ENCODE assay signal across 1 cellular context in genomic region chr16:74922150-74923138, GRCh38.
TF ChIP-seq lines count a peak whose summit lies in the region.

No MANE protein-coding gene starts in this region.

TF ChIP-seq in HepG2, 621 proteins besides CTCF, POLR2A, EP300 and RAD21 (continued from another document and continues in another):
- no peak for TF ChIP-seq ZNF205 (CRISPR knock-in tag; IDR thresholded peaks at IDR 0.05)
- TF ChIP-seq, protein P1, sequence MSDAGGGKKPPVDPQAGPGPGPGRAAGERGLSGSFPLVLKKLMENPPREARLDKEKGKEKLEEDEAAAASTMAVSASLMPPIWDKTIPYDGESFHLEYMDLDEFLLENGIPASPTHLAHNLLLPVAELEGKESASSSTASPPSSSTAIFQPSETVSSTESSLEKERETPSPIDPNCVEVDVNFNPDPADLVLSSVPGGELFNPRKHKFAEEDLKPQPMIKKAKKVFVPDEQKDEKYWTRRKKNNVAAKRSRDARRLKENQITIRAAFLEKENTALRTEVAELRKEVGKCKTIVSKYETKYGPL (CRISPR knock-in tag; IDR thresholded peaks at IDR 0.05), result peak; percentile 48; the same call in 1 of the 2 replicates
- no peak for TF ChIP-seq REXO4 (CRISPR knock-in tag; IDR thresholded peaks at IDR 0.05; ENCODE audit: borderline replicate concordance)
- TF ChIP-seq ZBTB4 (CRISPR knock-in tag; IDR thresholded peaks at IDR 0.05; ENCODE audit: borderline replicate concordance), result no peak
- TF ChIP-seq IRF2 (CRISPR knock-in tag; IDR thresholded peaks at IDR 0.05), result no peak
- no peak for TF ChIP-seq RARG (CRISPR knock-in tag; IDR thresholded peaks at IDR 0.05; ENCODE audit: low read depth)
- TF ChIP-seq TEAD3 (CRISPR knock-in tag; optimal IDR thresholded peaks at IDR 0.05; ENCODE audit: borderline replicate concordance), result no peak
- TF ChIP-seq, protein P2, sequence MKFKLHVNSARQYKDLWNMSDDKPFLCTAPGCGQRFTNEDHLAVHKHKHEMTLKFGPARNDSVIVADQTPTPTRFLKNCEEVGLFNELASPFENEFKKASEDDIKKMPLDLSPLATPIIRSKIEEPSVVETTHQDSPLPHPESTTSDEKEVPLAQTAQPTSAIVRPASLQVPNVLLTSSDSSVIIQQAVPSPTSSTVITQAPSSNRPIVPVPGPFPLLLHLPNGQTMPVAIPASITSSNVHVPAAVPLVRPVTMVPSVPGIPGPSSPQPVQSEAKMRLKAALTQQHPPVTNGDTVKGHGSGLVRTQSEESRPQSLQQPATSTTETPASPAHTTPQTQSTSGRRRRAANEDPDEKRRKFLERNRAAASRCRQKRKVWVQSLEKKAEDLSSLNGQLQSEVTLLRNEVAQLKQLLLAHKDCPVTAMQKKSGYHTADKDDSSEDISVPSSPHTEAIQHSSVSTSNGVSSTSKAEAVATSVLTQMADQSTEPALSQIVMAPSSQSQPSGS (CRISPR knock-in tag; IDR thresholded peaks at IDR 0.05), result 0 out of 2 replicates have a peak, but pooled peaks have one; percentile 16
- no peak for TF ChIP-seq ZNF639 (CRISPR knock-in tag; conservative IDR thresholded peaks at IDR 0.05)
- no peak for TF ChIP-seq ATF7-NPFF (CRISPR knock-in tag; IDR thresholded peaks at IDR 0.05; ENCODE audit: low read depth)
- TF ChIP-seq, protein P3, sequence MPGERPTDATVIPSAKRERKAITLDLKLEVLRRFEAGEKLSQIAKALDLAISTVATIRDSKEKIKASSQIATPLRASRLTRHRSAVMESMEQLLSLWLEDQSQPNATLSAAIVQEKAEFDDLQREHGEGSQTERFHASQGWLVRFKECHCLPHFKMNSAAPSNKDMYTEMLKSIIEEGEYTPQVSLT (CRISPR knock-in tag; IDR thresholded peaks at IDR 0.05; ENCODE audit: borderline replicate concordance, low read depth), result no peak; the same call in 1 of the 2 replicates
- TF ChIP-seq FOSL2 (CRISPR knock-in tag; IDR thresholded peaks at IDR 0.05), result no peak
- peak; percentile 61; the same call in 1 of the 2 replicates for TF ChIP-seq ZSCAN21 (CRISPR knock-in tag; IDR thresholded peaks at IDR 0.05; ENCODE audit: borderline replicate concordance)
- TF ChIP-seq, protein P4, sequence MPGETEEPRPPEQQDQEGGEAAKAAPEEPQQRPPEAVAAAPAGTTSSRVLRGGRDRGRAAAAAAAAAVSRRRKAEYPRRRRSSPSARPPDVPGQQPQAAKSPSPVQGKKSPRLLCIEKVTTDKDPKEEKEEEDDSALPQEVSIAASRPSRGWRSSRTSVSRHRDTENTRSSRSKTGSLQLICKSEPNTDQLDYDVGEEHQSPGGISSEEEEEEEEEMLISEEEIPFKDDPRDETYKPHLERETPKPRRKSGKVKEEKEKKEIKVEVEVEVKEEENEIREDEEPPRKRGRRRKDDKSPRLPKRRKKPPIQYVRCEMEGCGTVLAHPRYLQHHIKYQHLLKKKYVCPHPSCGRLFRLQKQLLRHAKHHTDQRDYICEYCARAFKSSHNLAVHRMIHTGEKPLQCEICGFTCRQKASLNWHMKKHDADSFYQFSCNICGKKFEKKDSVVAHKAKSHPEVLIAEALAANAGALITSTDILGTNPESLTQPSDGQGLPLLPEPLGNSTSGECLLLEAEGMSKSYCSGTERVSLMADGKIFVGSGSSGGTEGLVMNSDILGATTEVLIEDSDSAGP (CRISPR knock-in tag; IDR thresholded peaks at IDR 0.05; ENCODE audit: borderline replicate concordance), result no peak
- no peak for TF ChIP-seq STAG1 (CRISPR knock-in tag; IDR thresholded peaks at IDR 0.05)
- TF ChIP-seq ZNF34 (CRISPR knock-in tag; IDR thresholded peaks at IDR 0.05; ENCODE audit: borderline replicate concordance), result no peak
- TF ChIP-seq NRL (CRISPR knock-in tag; IDR thresholded peaks at IDR 0.05; ENCODE audit: borderline replicate concordance), result no peak
- TF ChIP-seq ZNF619 (CRISPR knock-in tag; IDR thresholded peaks at IDR 0.05), result no peak
- TF ChIP-seq MEIS1 (CRISPR knock-in tag; IDR thresholded peaks at IDR 0.05; ENCODE audit: borderline replicate concordance), result no peak
- TF ChIP-seq, protein P5, sequence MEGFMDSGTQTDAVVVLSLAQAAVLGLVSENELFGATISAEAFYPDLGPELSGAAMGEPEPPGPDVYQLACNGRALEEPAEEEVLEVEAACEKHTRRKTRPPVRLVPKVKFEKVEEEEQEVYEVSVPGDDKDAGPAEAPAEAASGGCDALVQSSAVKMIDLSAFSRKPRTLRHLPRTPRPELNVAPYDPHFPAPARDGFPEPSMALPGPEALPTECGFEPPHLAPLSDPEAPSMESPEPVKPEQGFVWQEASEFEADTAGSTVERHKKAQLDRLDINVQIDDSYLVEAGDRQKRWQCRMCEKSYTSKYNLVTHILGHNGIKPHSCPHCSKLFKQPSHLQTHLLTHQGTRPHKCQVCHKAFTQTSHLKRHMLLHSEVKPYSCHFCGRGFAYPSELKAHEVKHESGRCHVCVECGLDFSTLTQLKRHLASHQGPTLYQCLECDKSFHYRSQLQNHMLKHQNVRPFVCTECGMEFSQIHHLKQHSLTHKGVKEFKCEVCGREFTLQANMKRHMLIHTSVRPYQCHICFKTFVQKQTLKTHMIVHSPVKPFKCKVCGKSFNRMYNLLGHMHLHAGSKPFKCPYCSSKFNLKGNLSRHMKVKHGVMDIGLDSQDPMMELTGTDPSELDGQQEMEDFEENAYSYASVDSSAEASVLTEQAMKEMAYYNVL (CRISPR knock-in tag; IDR thresholded peaks at IDR 0.05; ENCODE audit: borderline replicate concordance), result peak; percentile 64; the same call in 1 of the 2 replicates
- TF ChIP-seq ZNF687 (CRISPR knock-in tag; IDR thresholded peaks at IDR 0.05), result peak; percentile 39; the same call in 1 of the 2 replicates
- TF ChIP-seq, protein P6, sequence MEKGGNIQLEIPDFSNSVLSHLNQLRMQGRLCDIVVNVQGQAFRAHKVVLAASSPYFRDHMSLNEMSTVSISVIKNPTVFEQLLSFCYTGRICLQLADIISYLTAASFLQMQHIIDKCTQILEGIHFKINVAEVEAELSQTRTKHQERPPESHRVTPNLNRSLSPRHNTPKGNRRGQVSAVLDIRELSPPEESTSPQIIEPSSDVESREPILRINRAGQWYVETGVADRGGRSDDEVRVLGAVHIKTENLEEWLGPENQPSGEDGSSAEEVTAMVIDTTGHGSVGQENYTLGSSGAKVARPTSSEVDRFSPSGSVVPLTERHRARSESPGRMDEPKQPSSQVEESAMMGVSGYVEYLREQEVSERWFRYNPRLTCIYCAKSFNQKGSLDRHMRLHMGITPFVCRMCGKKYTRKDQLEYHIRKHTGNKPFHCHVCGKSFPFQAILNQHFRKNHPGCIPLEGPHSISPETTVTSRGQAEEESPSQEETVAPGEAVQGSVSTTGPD (CRISPR knock-in tag; IDR thresholded peaks at IDR 0.05), result peak; percentile 83; the same call in 1 of the 2 replicates
- TF ChIP-seq ZNF451 (CRISPR knock-in tag; IDR thresholded peaks at IDR 0.05), result no peak
- TF ChIP-seq TP53 (CRISPR knock-in tag; conservative IDR thresholded peaks at IDR 0.05), result no peak
- TF ChIP-seq TRIM22 (IDR thresholded peaks at IDR 0.05), result no peak
- TF ChIP-seq HNRNPLL (IDR thresholded peaks at IDR 0.05; ENCODE audit: low read depth, low read length, poor library complexity, severe bottlenecking), result no peak
- TF ChIP-seq FOXC1 (CRISPR knock-in tag; IDR thresholded peaks at IDR 0.05; ENCODE audit: borderline replicate concordance), result no peak
- TF ChIP-seq FIP1L1 (IDR thresholded peaks at IDR 0.05; ENCODE audit: borderline replicate concordance, insufficient read depth, low read depth, low read length), result no peak
- no peak for TF ChIP-seq ZNF230 (CRISPR knock-in tag; IDR thresholded peaks at IDR 0.05)
- TF ChIP-seq ZNF788 (CRISPR knock-in tag; IDR thresholded peaks at IDR 0.05; ENCODE audit: borderline replicate concordance), result peak; percentile 22; the same call in 1 of the 2 replicates
- TF ChIP-seq, protein P7, sequence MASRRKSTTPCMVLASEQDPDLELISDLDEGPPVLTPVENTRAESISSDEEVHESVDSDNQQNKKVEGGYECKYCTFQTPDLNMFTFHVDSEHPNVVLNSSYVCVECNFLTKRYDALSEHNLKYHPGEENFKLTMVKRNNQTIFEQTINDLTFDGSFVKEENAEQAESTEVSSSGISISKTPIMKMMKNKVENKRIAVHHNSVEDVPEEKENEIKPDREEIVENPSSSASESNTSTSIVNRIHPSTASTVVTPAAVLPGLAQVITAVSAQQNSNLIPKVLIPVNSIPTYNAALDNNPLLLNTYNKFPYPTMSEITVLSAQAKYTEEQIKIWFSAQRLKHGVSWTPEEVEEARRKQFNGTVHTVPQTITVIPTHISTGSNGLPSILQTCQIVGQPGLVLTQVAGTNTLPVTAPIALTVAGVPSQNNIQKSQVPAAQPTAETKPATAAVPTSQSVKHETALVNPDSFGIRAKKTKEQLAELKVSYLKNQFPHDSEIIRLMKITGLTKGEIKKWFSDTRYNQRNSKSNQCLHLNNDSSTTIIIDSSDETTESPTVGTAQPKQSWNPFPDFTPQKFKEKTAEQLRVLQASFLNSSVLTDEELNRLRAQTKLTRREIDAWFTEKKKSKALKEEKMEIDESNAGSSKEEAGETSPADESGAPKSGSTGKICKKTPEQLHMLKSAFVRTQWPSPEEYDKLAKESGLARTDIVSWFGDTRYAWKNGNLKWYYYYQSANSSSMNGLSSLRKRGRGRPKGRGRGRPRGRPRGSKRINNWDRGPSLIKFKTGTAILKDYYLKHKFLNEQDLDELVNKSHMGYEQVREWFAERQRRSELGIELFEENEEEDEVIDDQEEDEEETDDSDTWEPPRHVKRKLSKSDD (CRISPR knock-in tag; IDR thresholded peaks at IDR 0.05; ENCODE audit: low read depth), result 0 out of 2 replicates have a peak, but pooled peaks have one; percentile 22
- TF ChIP-seq SRSF1 (optimal IDR thresholded peaks at IDR 0.05; ENCODE audit: low read depth, low read length), result no peak
- peak; percentile 17; the same call in 1 of the 2 replicates for TF ChIP-seq HNF4G (IDR thresholded peaks at IDR 0.05; ENCODE audit: borderline replicate concordance, low read depth, low read length)
- no peak for TF ChIP-seq HNF4G (CRISPR knock-in tag; IDR thresholded peaks at IDR 0.05; ENCODE audit: borderline replicate concordance, low read depth)
